Comparison of ENCODE assay signal across 9 cellular contexts in the genomic region with DNA sequence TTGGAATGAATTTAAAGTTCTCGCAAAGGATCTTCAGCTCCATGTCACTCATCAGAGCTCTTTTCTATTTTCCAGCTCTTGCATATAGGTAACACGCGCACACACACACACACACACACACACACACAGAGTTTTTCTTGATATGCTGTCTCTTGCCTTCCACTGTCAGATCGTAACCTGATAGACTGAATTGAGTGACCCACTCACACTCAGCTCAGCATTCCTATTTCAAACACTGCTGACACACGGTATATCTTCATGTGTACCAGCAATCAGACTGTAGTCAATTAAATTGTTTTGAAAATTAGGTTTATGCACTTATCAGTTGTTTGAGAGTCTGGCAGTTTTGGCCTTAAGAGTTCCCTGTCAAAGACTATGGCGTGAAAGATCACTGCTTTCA.
DNase-seq lines count a peak whose midpoint lies in the region; ATAC-seq and TF ChIP-seq lines count a peak whose summit lies in the region.
"Had no signal": no experiment of that assay in that cellular context is flagged by ENCODE, and none has a peak within 500 bp of the region (broad histone marks: within the 10 kb centered on the region; RNA-seq: fewer than 3 reads in every experiment).

No MANE protein-coding gene starts in this region.

- no peak overlapping the region for H3K4me2 ChIP-seq in hepatocyte
- H3K4me2 ChIP-seq: BLaER1 had no signal

- WGBS in adrenal gland, 4 donors: 78 to 91% (median 84%) methylated on average over 6 of the region's 6 CpGs
- 89% methylated on average over 6 of the region's 6 CpGs for WGBS in hepatocyte (ENCODE audit: low lambda C conversion rate, missing lambda C conversion rate)

- TF ChIP-seq POLR2A in adrenal gland (IDR thresholded peaks at IDR 0.05): no peak

- H3K79me2 ChIP-seq in hepatocyte: peaks cover 40% of the 10 kb centered on the region

- intact Hi-C loops in adrenal gland (cut with DNase I): loop anchor here in 1 of 2 donors (10.0 kb wide), 1 partner anchor 58 kb away; no protein-coding TSS in a partner anchor

- H3K4me1 ChIP-seq in HEK293 (ENCODE audit: control insufficient read depth, insufficient read depth, low read length) (peaks cover 24% of the 10 kb centered on the region), adrenal gland (replicated peaks in 1 of 2) (peaks cover 22 to 51% of the 10 kb centered on the region in 2 donors), hepatocyte (ENCODE audit: insufficient read depth) (peaks cover 58% of the 10 kb centered on the region)
- H3K4me1 ChIP-seq: BLaER1 had no signal

- CTCF ChIA-PET in HEK293 (lab: Yijun Ruan, JAX): interaction anchor here (0.6 to 1.8 kb wide), 7 partner anchors 24 to 301 kb away, joined by 3 to 6 read pairs (median 3); no protein-coding TSS in a partner anchor

- in situ Hi-C loops in GM13977 (cut with MboI; ENCODE audit: low pct_unique_long_range_greater_than_20kb, low sequenced_read_pairs, unreplicated experiment): no loop called here

- no peak overlapping the region for H2AFZ ChIP-seq in hepatocyte

- no peak overlapping the region; the same call in 1 of the 2 replicates for H3K27ac ChIP-seq in HEK293 (ENCODE audit: extremely low read depth, low read depth, low read length)
- peak overlapping the region in 4 of 5 donors; percentile 22 to 91 (median 84) for H3K27ac ChIP-seq in adrenal gland
- peak overlapping the region; percentile 93 for H3K27ac ChIP-seq in hepatocyte
- H3K27ac ChIP-seq in skin epidermis: peak overlapping the region in 14 of 21 experiments; percentile 24 to 81 (median 54)
- H3K27ac ChIP-seq: BLaER1 had no signal

- no peaks in the 10 kb centered on the region for H3K9me2 ChIP-seq in hepatocyte (replicated peaks; ENCODE audit: insufficient read depth)

- no peaks in the 10 kb centered on the region for H4K20me1 ChIP-seq in hepatocyte (ENCODE audit: insufficient read depth, poor library complexity, severe bottlenecking)

- H3K36me3 ChIP-seq in HEK293 (ENCODE audit: control insufficient read depth in 2 of 2, insufficient read depth in 1 of 2, low read length in 2 of 2) (no peaks in the 10 kb centered on the region), adrenal gland (replicated peaks in 1 of 2) (no peaks in the 10 kb centered on the region), hepatocyte (replicated peaks; ENCODE audit: insufficient read depth, low read depth) (no peaks in the 10 kb centered on the region)

- H3K9me3 ChIP-seq in HEK293 (ENCODE audit: control insufficient read depth, insufficient read depth, low read depth, low read length): no peaks in the 10 kb centered on the region
- H3K9me3 ChIP-seq in adrenal gland (replicated peaks in 1 of 3): no peaks in the 10 kb centered on the region
- no peaks in the 10 kb centered on the region for H3K9me3 ChIP-seq in hepatocyte (ENCODE audit: low read depth)
- H3K9me3 ChIP-seq: BLaER1 had no signal

- DNase-seq in adrenal gland: peak in 1 of 7 donors; percentile 27
- no peak for DNase-seq in hepatocyte (ENCODE audit: low spot score)
- DNase-seq in iPS-NIHi11 (ENCODE audit: low spot score): no peak
- no peak for DNase-seq in GM13977 (ENCODE audit: low spot score)

- POLR2A ChIA-PET in HEK293 (lab: Yijun Ruan, JAX): no interaction called here

- TF ChIP-seq CTCF in HEK293 (tag by site-specific recombination; IDR thresholded peaks at IDR 0.05) (no peak), adrenal gland (IDR thresholded peaks at IDR 0.05) (no peak), hepatocyte (IDR thresholded peaks at IDR 0.05; ENCODE audit: poor library complexity) (no peak), GM13977 (IDR thresholded peaks at IDR 0.05; ENCODE audit: extremely low read depth, insufficient read depth, missing control alignments) (no peak)

- H3K27me3 ChIP-seq in adrenal gland: no peaks in the 10 kb centered on the region
- H3K27me3 ChIP-seq in hepatocyte: no peaks in the 10 kb centered on the region
- H3K27me3 ChIP-seq: BLaER1 had no signal

- no peak for ATAC-seq in HG03520 (IDR thresholded peaks at IDR 0.05; ENCODE audit: unreplicated experiment)
- ATAC-seq in GM21825 (IDR thresholded peaks at IDR 0.05; ENCODE audit: unreplicated experiment): no peak

- H3K4me3 ChIP-seq in HEK293 (ENCODE audit: low read depth, low read length) (no peak overlapping the region), adrenal gland (no peak overlapping the region), hepatocyte (no peak overlapping the region), skin epidermis (no peak overlapping the region)
- H3K4me3 ChIP-seq: BLaER1 had no signal

TF ChIP-seq in HEK293, 187 proteins besides CTCF, POLR2A, EP300 and RAD21:
- 0 out of 2 replicates have a peak, but pooled peaks have one; percentile 7 for TF ChIP-seq ZNF600 (tag by site-specific recombination; IDR thresholded peaks at IDR 0.05)
- TF ChIP-seq, protein P1, sequence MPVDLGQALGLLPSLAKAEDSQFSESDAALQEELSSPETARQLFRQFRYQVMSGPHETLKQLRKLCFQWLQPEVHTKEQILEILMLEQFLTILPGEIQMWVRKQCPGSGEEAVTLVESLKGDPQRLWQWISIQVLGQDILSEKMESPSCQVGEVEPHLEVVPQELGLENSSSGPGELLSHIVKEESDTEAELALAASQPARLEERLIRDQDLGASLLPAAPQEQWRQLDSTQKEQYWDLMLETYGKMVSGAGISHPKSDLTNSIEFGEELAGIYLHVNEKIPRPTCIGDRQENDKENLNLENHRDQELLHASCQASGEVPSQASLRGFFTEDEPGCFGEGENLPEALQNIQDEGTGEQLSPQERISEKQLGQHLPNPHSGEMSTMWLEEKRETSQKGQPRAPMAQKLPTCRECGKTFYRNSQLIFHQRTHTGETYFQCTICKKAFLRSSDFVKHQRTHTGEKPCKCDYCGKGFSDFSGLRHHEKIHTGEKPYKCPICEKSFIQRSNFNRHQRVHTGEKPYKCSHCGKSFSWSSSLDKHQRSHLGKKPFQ (tag by site-specific recombination; IDR thresholded peaks at IDR 0.05): 0 out of 2 replicates have a peak, but pooled peaks have one; percentile 50
- TF ChIP-seq, protein P2, sequence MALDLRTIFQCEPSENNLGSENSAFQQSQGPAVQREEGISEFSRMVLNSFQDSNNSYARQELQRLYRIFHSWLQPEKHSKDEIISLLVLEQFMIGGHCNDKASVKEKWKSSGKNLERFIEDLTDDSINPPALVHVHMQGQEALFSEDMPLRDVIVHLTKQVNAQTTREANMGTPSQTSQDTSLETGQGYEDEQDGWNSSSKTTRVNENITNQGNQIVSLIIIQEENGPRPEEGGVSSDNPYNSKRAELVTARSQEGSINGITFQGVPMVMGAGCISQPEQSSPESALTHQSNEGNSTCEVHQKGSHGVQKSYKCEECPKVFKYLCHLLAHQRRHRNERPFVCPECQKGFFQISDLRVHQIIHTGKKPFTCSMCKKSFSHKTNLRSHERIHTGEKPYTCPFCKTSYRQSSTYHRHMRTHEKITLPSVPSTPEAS (tag by site-specific recombination; IDR thresholded peaks at IDR 0.05): peak; percentile 61
- TF ChIP-seq, protein P3, sequence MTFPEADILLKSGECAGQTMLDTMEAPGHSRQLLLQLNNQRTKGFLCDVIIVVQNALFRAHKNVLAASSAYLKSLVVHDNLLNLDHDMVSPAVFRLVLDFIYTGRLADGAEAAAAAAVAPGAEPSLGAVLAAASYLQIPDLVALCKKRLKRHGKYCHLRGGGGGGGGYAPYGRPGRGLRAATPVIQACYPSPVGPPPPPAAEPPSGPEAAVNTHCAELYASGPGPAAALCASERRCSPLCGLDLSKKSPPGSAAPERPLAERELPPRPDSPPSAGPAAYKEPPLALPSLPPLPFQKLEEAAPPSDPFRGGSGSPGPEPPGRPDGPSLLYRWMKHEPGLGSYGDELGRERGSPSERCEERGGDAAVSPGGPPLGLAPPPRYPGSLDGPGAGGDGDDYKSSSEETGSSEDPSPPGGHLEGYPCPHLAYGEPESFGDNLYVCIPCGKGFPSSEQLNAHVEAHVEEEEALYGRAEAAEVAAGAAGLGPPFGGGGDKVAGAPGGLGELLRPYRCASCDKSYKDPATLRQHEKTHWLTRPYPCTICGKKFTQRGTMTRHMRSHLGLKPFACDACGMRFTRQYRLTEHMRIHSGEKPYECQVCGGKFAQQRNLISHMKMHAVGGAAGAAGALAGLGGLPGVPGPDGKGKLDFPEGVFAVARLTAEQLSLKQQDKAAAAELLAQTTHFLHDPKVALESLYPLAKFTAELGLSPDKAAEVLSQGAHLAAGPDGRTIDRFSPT (tag by site-specific recombination; IDR thresholded peaks at IDR 0.05): no peak
